ENCODE assay signal across 12 cellular contexts in genomic region chr16:204046-204445, GRCh38. TPM values are rescaled to one million over a fixed set of nuclear protein-coding genes. Genes with fewer than 3 reads are reported as not detected.
"Had no signal": no experiment of that assay in that cellular context is flagged by ENCODE, and none has a peak within 500 bp of the region (broad histone marks: within the 10 kb centered on the region; RNA-seq: fewer than 3 reads in every experiment).

No MANE protein-coding gene starts in this region.

RNA-seq across cellular contexts. Expression of gene HBQ1, which starts 23.8 kb away (rescaled TPM):
- total RNA-seq: stomach, subcutaneous adipose tissue, suprapubic skin, thoracic aorta, thyroid gland, tibial nerve, transverse colon, upper lobe of left lung, upper lobe of right lung, ureter, urinary bladder, vagina had no signal
- polyA plus RNA-seq: stomach, urinary bladder had no signal
